27 cellular contexts compared by ENCODE assay signal in the genomic region with DNA sequence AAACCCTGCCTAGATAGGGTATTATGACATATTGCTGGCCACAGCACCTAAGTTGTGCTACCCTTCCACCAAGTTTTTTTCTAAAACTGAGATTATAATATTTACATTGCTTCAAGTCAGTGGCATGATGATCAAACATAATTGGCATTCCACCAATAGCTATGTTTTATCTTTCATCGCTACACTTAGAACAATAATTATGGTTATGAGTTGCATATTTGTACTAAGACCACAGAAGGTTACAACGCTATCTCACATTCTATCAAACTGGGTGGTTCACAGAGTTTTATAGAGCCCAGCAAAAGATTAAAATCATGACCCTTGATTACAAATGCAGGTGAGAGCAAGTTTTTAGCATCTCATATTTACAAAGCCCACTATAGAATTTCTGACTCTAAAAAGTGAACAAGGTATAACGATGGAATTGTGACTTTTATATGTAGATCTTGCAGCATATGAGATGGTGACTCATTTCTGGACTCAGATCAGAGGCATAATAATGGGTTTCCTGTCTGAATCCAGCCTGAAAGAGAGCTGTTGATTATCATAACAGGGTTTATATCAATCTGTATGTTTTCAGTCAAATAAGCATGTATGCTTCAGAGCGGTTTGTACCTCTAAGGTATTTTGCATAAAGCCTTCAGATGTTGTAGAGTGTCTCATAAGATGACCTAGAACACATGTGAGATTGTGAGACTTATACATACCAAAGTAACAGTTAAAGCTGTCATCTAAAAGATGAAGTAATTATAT.
"Had no signal": no experiment of that assay in that cellular context is flagged by ENCODE, and none has a peak within 500 bp of the region (broad histone marks: within the 10 kb centered on the region; RNA-seq: fewer than 3 reads in every experiment).

No MANE protein-coding gene starts in this region.

- H3K4me1 ChIP-seq: colonic mucosa, esophagus squamous epithelium, gastroesophageal sphincter, heart right ventricle had no signal

- ATAC-seq: gastroesophageal sphincter, heart right ventricle had no signal

- H3K4me1 Mint-ChIP-seq: activated CD4-positive, alpha-beta T cell treated with anti-CD3 and anti-CD28 coated beads, Interleukin-2, amount 10 ng/mL, durations not matched to agents 7 days and 5 days had no signal

- H3K27me3 ChIP-seq: brain microvascular endothelial cell, colonic mucosa, esophagus squamous epithelium, gastroesophageal sphincter, heart right ventricle had no signal

- H3K4me3 Mint-ChIP-seq: activated CD4-positive, alpha-beta memory T cell treated with anti-CD3 and anti-CD28 coated beads, Interleukin-2, amount 10 ng/mL, durations not matched to agents 7 days and 5 days; activated CD4-positive, alpha-beta T cell treated with anti-CD3 and anti-CD28 coated beads, Interleukin-2, amount 10 ng/mL, durations not matched to agents 7 days and 5 days; activated naive CD8-positive, alpha-beta T cell; activated T-cell treated with anti-CD3 and anti-CD28 coated beads, Interleukin-2, amount 50 U/mL, for 24 hours; activated T-cell treated with anti-CD3 and anti-CD28 coated beads, Interleukin-2, amount 50 U/mL, for 72 hours; T-cell; T-helper 1 cell treated with Interleukin-12 subunit alpha and Interleukin-12 subunit beta and Interleukin-4 antibody, amounts not matched to agents 30 μg/mL and 1 μg/mL, for 36 hours had no signal

- H3K9me3 ChIP-seq: colonic mucosa, esophagus squamous epithelium, gastroesophageal sphincter had no signal

- H3K36me3 ChIP-seq: brain microvascular endothelial cell, colonic mucosa, esophagus squamous epithelium, gastroesophageal sphincter, heart right ventricle had no signal

- H3K36me3 Mint-ChIP-seq: activated naive CD8-positive, alpha-beta T cell; T-cell had no signal

- DNase-seq: activated CD4-positive, alpha-beta memory T cell treated with anti-CD3 and anti-CD28 coated beads, Interleukin-2, amount 10 ng/mL, durations not matched to agents 7 days and 5 days; activated CD4-positive, alpha-beta T cell treated with anti-CD3 and anti-CD28 coated beads, Interleukin-2, amount 10 ng/mL, durations not matched to agents 7 days and 5 days; activated CD4-positive, alpha-beta T cell treated with anti-CD3 and anti-CD28 coated beads, Interleukin-2, amount 50 U/mL, for 4 hours; activated CD4-positive, CD25-positive, alpha-beta regulatory T cell; activated CD8-positive, alpha-beta memory T cell treated with anti-CD3 and anti-CD28 coated beads, Interleukin-2, amount 50 U/mL, for 48 hours; activated effector memory CD4-positive, alpha-beta T cell treated with Interleukin-2 at 50 U/mL for 16 hours; activated gamma-delta T cell treated with Interleukin-2 at 50 U/mL for 16 hours; activated naive CD4-positive, alpha-beta T cell treated with anti-CD3 and anti-CD28 coated beads, Interleukin-2, amount 50 U/mL, for 16 hours; activated naive CD4-positive, alpha-beta T cell treated with Interleukin-2 at 50 U/mL for 16 hours; activated T-cell treated with anti-CD3 and anti-CD28 coated beads for 4 hours; activated T-cell treated with anti-CD3 and anti-CD28 coated beads, Interleukin-2, amount 50 U/mL, for 24 hours; activated T-cell treated with anti-CD3 and anti-CD28 coated beads, Interleukin-2, amount 50 U/mL, for 72 hours; amniotic stem cell; anterior cingulate cortex; brain microvascular endothelial cell; colonic mucosa; effector CD8-positive, alpha-beta T cell; esophagus squamous epithelium; foreskin melanocyte; heart right ventricle; hippocampal formation; T-cell; T-helper 9 cell had no signal

- H3K9me3 Mint-ChIP-seq: activated CD4-positive, alpha-beta T cell treated with anti-CD3 and anti-CD28 coated beads, Interleukin-2, amount 10 ng/mL, durations not matched to agents 7 days and 5 days; activated T-cell treated with anti-CD3 and anti-CD28 coated beads, Interleukin-2, amount 50 U/mL, for 24 hours; T-cell; T-helper 1 cell treated with Interleukin-12 subunit alpha and Interleukin-12 subunit beta and Interleukin-4 antibody, amounts not matched to agents 30 μg/mL and 1 μg/mL, for 36 hours had no signal

- H3K27ac Mint-ChIP-seq: activated CD4-positive, alpha-beta memory T cell treated with anti-CD3 and anti-CD28 coated beads, Interleukin-2, amount 10 ng/mL, durations not matched to agents 7 days and 5 days; activated CD4-positive, alpha-beta T cell treated with anti-CD3 and anti-CD28 coated beads, Interleukin-2, amount 10 ng/mL, durations not matched to agents 7 days and 5 days; activated naive CD8-positive, alpha-beta T cell; activated T-cell treated with anti-CD3 and anti-CD28 coated beads, Interleukin-2, amount 50 U/mL, for 24 hours; activated T-cell treated with anti-CD3 and anti-CD28 coated beads, Interleukin-2, amount 50 U/mL, for 72 hours; T-helper 1 cell treated with Interleukin-12 subunit alpha and Interleukin-12 subunit beta and Interleukin-4 antibody, amounts not matched to agents 30 μg/mL and 1 μg/mL, for 36 hours had no signal

- H3K27me3 Mint-ChIP-seq: activated CD4-positive, alpha-beta memory T cell treated with anti-CD3 and anti-CD28 coated beads, Interleukin-2, amount 10 ng/mL, durations not matched to agents 7 days and 5 days; activated CD4-positive, alpha-beta T cell treated with anti-CD3 and anti-CD28 coated beads, Interleukin-2, amount 10 ng/mL, durations not matched to agents 7 days and 5 days; activated naive CD8-positive, alpha-beta T cell; activated T-cell treated with anti-CD3 and anti-CD28 coated beads, Interleukin-2, amount 50 U/mL, for 24 hours; T-cell had no signal

- H3K27ac ChIP-seq: brain microvascular endothelial cell, colonic mucosa, epithelial cell of prostate, esophagus squamous epithelium, gastroesophageal sphincter, heart right ventricle had no signal

- H3K4me3 ChIP-seq: colonic mucosa, esophagus squamous epithelium, gastroesophageal sphincter, heart right ventricle had no signal
